Comparison of ENCODE assay signal across 17 cellular contexts in genomic region chr9:116145036-116145435, GRCh38. TPM values are rescaled to one million over a fixed set of nuclear protein-coding genes. Genes with fewer than 3 reads are reported as not detected.
DNase-seq lines count a peak whose midpoint lies in the region; ATAC-seq and TF ChIP-seq lines count a peak whose summit lies in the region.
"Had no signal": no experiment of that assay in that cellular context is flagged by ENCODE, and none has a peak within 500 bp of the region (broad histone marks: within the 10 kb centered on the region; RNA-seq: fewer than 3 reads in every experiment).

No MANE protein-coding gene starts in this region.

- H3K9ac ChIP-seq in IMR-90 (ENCODE audit: low read depth, low read length) = no peak overlapping the region
- H3K9ac ChIP-seq in smooth muscle cell (ENCODE audit: low read depth) = no peak overlapping the region
- H3K9ac ChIP-seq: BLaER1, GM23248 had no signal

- no peak overlapping the region for H2AK5ac ChIP-seq in IMR-90 (ENCODE audit: low read depth, low read length)

- no peaks in the 10 kb centered on the region; the same call in 1 of the 2 replicates for H3K9me1 ChIP-seq in IMR-90 (ENCODE audit: insufficient read depth, low read length)

- no peaks in the 10 kb centered on the region for H3K79me1 ChIP-seq in IMR-90 (ENCODE audit: low read depth in 1 of 2, low read length in 2 of 2)

- peaks cover 7% of the 10 kb centered on the region for H3F3A ChIP-seq in smooth muscle cell (ENCODE audit: low read depth)

- H3K56ac ChIP-seq in IMR-90 (ENCODE audit: extremely low read depth, insufficient read depth, low read length) = no peak overlapping the region

- TF ChIP-seq CTCF in IMR-90 (conservative IDR thresholded peaks at IDR 0.05; ENCODE audit: low read depth, low read length) = no peak
- TF ChIP-seq CTCF in brain microvascular endothelial cell (IDR thresholded peaks at IDR 0.05; ENCODE audit: low read depth, low read length, missing control alignments) = no peak
- no peak for TF ChIP-seq CTCF in fibroblast of villous mesenchyme (IDR thresholded peaks at IDR 0.05; ENCODE audit: insufficient read depth, low read depth, low read length)
- no peak for TF ChIP-seq CTCF in smooth muscle cell (IDR thresholded peaks at IDR 0.05; ENCODE audit: borderline replicate concordance, insufficient read depth, poor library complexity, severe bottlenecking)

- no TSS peak for BruUV-seq in IMR-90 (replicated peaks; lab: Mats Ljungman, UMichigan)

- CTCF ChIA-PET in IMR-90 (lab: Yijun Ruan, JAX) = no interaction called here

- no peak for TF ChIP-seq POLR2A in IMR-90 (IDR thresholded peaks at IDR 0.05; ENCODE audit: low read depth, low read length)

- no peak overlapping the region; the same call in 1 of the 2 replicates for H3K23ac ChIP-seq in IMR-90 (ENCODE audit: low read depth, low read length)

- H3K4me2 ChIP-seq in IMR-90 (ENCODE audit: low read depth, low read length) = no peak overlapping the region
- peak overlapping the region; percentile 56 for H3K4me2 ChIP-seq in smooth muscle cell
- H3K4me2 ChIP-seq: BLaER1 had no signal

- H2AFZ ChIP-seq in IMR-90 (replicated peaks; ENCODE audit: low read length, poor library complexity) = no peak overlapping the region
- H2AFZ ChIP-seq in smooth muscle cell (ENCODE audit: low read depth) = no peak overlapping the region
- H2AFZ ChIP-seq: GM23248 had no signal

- H3K27ac ChIP-seq in IMR-90 (ENCODE audit: insufficient read depth, low read length) (no peak overlapping the region), brain microvascular endothelial cell (peak overlapping the region; percentile 78), smooth muscle cell (ENCODE audit: low read depth) (peak overlapping the region; percentile 84)
- H3K27ac ChIP-seq: BLaER1 had no signal

- H2BK20ac ChIP-seq in IMR-90 (ENCODE audit: low read depth, low read length) = 0 out of 2 replicates have a peak overlapping the region, but pooled peaks have one; percentile 36

- ATAC-seq in IMR-90 (ENCODE audit: low read depth) (no peak), GM21528 (IDR thresholded peaks at IDR 0.05; ENCODE audit: low FRiP score, unreplicated experiment) (no peak), GM19351 (IDR thresholded peaks at IDR 0.05; ENCODE audit: unreplicated experiment) (no peak), GM21515 (IDR thresholded peaks at IDR 0.05; ENCODE audit: unreplicated experiment) (no peak)

- H3K9me3 ChIP-seq in IMR-90 (ENCODE audit: control insufficient read depth, insufficient read depth, low read length) (no peaks in the 10 kb centered on the region), smooth muscle cell (replicated peaks; ENCODE audit: low read depth) (no peaks in the 10 kb centered on the region)
- H3K9me3 ChIP-seq: BLaER1, HAP-1 had no signal

- no peak for TF ChIP-seq RAD21 in IMR-90 (IDR thresholded peaks at IDR 0.05; ENCODE audit: low read length)

- no peak overlapping the region for H2BK5ac ChIP-seq in IMR-90 (ENCODE audit: low read depth, low read length, poor library complexity, severe bottlenecking)

- DNase-seq in IMR-90 (no peak), brain microvascular endothelial cell (no peak), fibroblast of villous mesenchyme (ENCODE audit: low read depth) (peak; percentile 41), smooth muscle cell (lab: John Stamatoyannopoulos, UW; ENCODE audit: unreplicated experiment) (no peak)
- DNase-seq: CD4-positive, alpha-beta memory T cell; DMS153; DMS79; GDM1 had no signal

- H3K79me2 ChIP-seq in smooth muscle cell (ENCODE audit: low read depth) = no peaks in the 10 kb centered on the region

- in situ Hi-C loops in IMR-90 (cut with MboI; ENCODE audit: low sequenced_read_pairs) = no loop called here
- in situ Hi-C loops in brain microvascular endothelial cell (cut with HindIII; ENCODE audit: low pct_ligation_motif_present, low sequenced_read_pairs) = no loop called here

- no peak overlapping the region for H4K91ac ChIP-seq in IMR-90 (ENCODE audit: insufficient read depth, low read depth, low read length)

- intact Hi-C loops in IMR-90 (cut with micrococcal nuclease) = no loop called here

- H3K4me3 ChIP-seq in IMR-90 (ENCODE audit: insufficient read depth, low read depth, low read length) (no peak overlapping the region), brain microvascular endothelial cell (ENCODE audit: low read depth, low read length) (no peak overlapping the region), fibroblast of villous mesenchyme (ENCODE audit: low read depth, low read length) (no peak overlapping the region), smooth muscle cell (no peak overlapping the region)
- H3K4me3 ChIP-seq: BLaER1, GM23248, HAP-1 had no signal

- H3K4me1 ChIP-seq in IMR-90 (ENCODE audit: control insufficient read depth, insufficient read depth, low read length) (peaks cover 5% of the 10 kb centered on the region; the same call in 1 of the 2 replicates), smooth muscle cell (ENCODE audit: low read depth) (peaks cover 4% of the 10 kb centered on the region)
- H3K4me1 ChIP-seq: BLaER1, HAP-1 had no signal

- dilution Hi-C loops in IMR-90 (cut with HindIII; ENCODE audit: low sequenced_read_pairs, unreplicated experiment) = no loop called here

- no peak overlapping the region for H2BK120ac ChIP-seq in IMR-90 (ENCODE audit: low read depth, low read length)

- 0 out of 2 replicates have a peak overlapping the region, but pooled peaks have one; percentile 10 for H3K4ac ChIP-seq in IMR-90 (ENCODE audit: low read depth, low read length)

- POLR2A ChIA-PET in IMR-90 (lab: Charles Lee; ENCODE audit: unreplicated experiment) = no interaction called here

- H4K8ac ChIP-seq in IMR-90 (ENCODE audit: low read depth in 2 of 2, low read length in 2 of 2) = no peak overlapping the region

- H4K5ac ChIP-seq in IMR-90 (ENCODE audit: low read depth, low read length) = no peak overlapping the region

- H3K27me3 ChIP-seq in IMR-90 (ENCODE audit: control insufficient read depth, insufficient read depth, low read length) (no peaks in the 10 kb centered on the region), brain microvascular endothelial cell (replicated peaks) (no peaks in the 10 kb centered on the region), smooth muscle cell (ENCODE audit: low read depth) (no peaks in the 10 kb centered on the region)
- H3K27me3 ChIP-seq: BLaER1 had no signal

- no peak overlapping the region for H2AK9ac ChIP-seq in IMR-90 (replicated peaks; ENCODE audit: low read depth, low read length, poor library complexity)

- H3K14ac ChIP-seq in IMR-90 (replicated peaks; ENCODE audit: low read depth, low read length) = no peak overlapping the region

- peak overlapping the region; percentile 47; the same call in 1 of the 3 replicates for H2BK15ac ChIP-seq in IMR-90 (ENCODE audit: low read depth, low read length)

- peak overlapping the region; percentile 27; the same call in 1 of the 2 replicates for H3K18ac ChIP-seq in IMR-90 (ENCODE audit: low read depth, low read length)

- no peaks in the 10 kb centered on the region for H4K20me1 ChIP-seq in IMR-90 (ENCODE audit: insufficient read depth, low read length)
- no peaks in the 10 kb centered on the region for H4K20me1 ChIP-seq in smooth muscle cell (ENCODE audit: low read depth)
- H4K20me1 ChIP-seq: BLaER1 had no signal

- H3K36me3 ChIP-seq in IMR-90 (ENCODE audit: control insufficient read depth, insufficient read depth, low read length) (no peaks in the 10 kb centered on the region), brain microvascular endothelial cell (replicated peaks) (no peaks in the 10 kb centered on the region), smooth muscle cell (ENCODE audit: low read depth) (no peaks in the 10 kb centered on the region)
- H3K36me3 ChIP-seq: BLaER1, HAP-1 had no signal

TF ChIP-seq in IMR-90, 13 proteins besides CTCF, POLR2A, EP300 and RAD21:
- TF ChIP-seq SMC3 (IDR thresholded peaks at IDR 0.05; ENCODE audit: low read depth, low read length) (no peak), CEBPB (IDR thresholded peaks at IDR 0.05; ENCODE audit: low read depth, low read length) (no peak), MXI1 (IDR thresholded peaks at IDR 0.05; ENCODE audit: borderline replicate concordance, low read depth, low read length) (no peak), MAFK (IDR thresholded peaks at IDR 0.05; ENCODE audit: low read depth, low read length) (no peak), FOS (IDR thresholded peaks at IDR 0.05; ENCODE audit: low read depth, low read length) (no peak), NFE2L2 (IDR thresholded peaks at IDR 0.05; ENCODE audit: low read depth, low read length) (no peak), BHLHE40 (IDR thresholded peaks at IDR 0.05; ENCODE audit: low read depth, low read length) (no peak), CHD1 (IDR thresholded peaks at IDR 0.05; ENCODE audit: low read depth, low read length) (no peak)

RNA-seq across cellular contexts. Expression of gene PAPPA, which starts 8.6 kb away (rescaled TPM):
- total RNA-seq in IMR-90 (2012; rRNA removed) (11.7 and 12.4 TPM in 2 replicates), fibroblast of villous mesenchyme (42.5 and 104 TPM in 2 replicates), smooth muscle cell (99.2 and 114 TPM in 2 replicates)
- polyA plus RNA-seq in IMR-90 (2012; rRNA removed) (8.3 and 8.6 TPM in 2 replicates), smooth muscle cell (27.7 and 31.5 TPM in 2 replicates)
- 3.3 and 7.5 TPM in 2 replicates for polyA plus RNA-seq in IMR-90 (2012; cell fraction: cytosol; rRNA removed)
- 7.6 and 18.5 TPM in 2 replicates for polyA plus RNA-seq in IMR-90 (2012; cell fraction: nucleus; rRNA removed; ENCODE audit: low replicate concordance)
- total RNA-seq: A172; CD4-positive, alpha-beta memory T cell; HT-29 had no signal
- polyA plus RNA-seq: CD14-positive monocyte; CD4-positive, alpha-beta memory T cell had no signal
